In genomic region chr7:21358640-21359039, GRCh38 we compare ENCODE assay signal across 1 cellular context.
TF ChIP-seq lines count a peak whose summit lies in the region.

No MANE protein-coding gene starts in this region.

TF ChIP-seq in GM23338, 12 proteins besides CTCF, POLR2A, EP300 and RAD21 (continued from another document):
- no peak for TF ChIP-seq ZNF462 (CRISPR knock-in tag; IDR thresholded peaks at IDR 0.05)
- TF ChIP-seq EZH2phosphoT487 (IDR thresholded peaks at IDR 0.05; ENCODE audit: unreplicated experiment): no peak
- no peak for TF ChIP-seq REST (IDR thresholded peaks at IDR 0.05; ENCODE audit: unreplicated experiment)
- TF ChIP-seq POLR2AphosphoS5 (IDR thresholded peaks at IDR 0.05; ENCODE audit: low read depth): no peak
